ENCODE assay signal across 11 cellular contexts in genomic region chr1:26127235-26128163, GRCh38. TPM values are rescaled to one million over a fixed set of nuclear protein-coding genes. Genes with fewer than 3 reads are reported as not detected.
DNase-seq lines count a peak whose midpoint lies in the region; ATAC-seq and TF ChIP-seq lines count a peak whose summit lies in the region.
"Had no signal": no experiment of that assay in that cellular context is flagged by ENCODE, and none has a peak within 500 bp of the region (broad histone marks: within the 10 kb centered on the region; RNA-seq: fewer than 3 reads in every experiment).

No MANE protein-coding gene starts in this region.

- TF ChIP-seq CTCF in SU-DHL-6 (IDR thresholded peaks at IDR 0.05; ENCODE audit: insufficient read depth, low read length, poor library complexity, severe bottlenecking) (no peak), psoas muscle (IDR thresholded peaks at IDR 0.05) (no peak)

- H3K27me3 ChIP-seq in SU-DHL-6 (ENCODE audit: low read length) (no peaks in the 10 kb centered on the region), endocrine pancreas (ENCODE audit: control insufficient read depth, insufficient read depth, low read length) (no peaks in the 10 kb centered on the region), psoas muscle (ENCODE audit: insufficient read depth in 3 of 3, low read length in 2 of 3) (no peaks in the 10 kb centered on the region)
- no peaks in the 10 kb centered on the region for H3K27me3 ChIP-seq in effector memory CD4-positive, alpha-beta T cell (replicated peaks; ENCODE audit: control insufficient read depth, insufficient read depth, low read length, poor library complexity, severe bottlenecking)

- no peak overlapping the region for H3K4me3 ChIP-seq in SU-DHL-6 (ENCODE audit: insufficient read depth, low read length, poor library complexity, severe bottlenecking)
- H3K4me3 ChIP-seq in endocrine pancreas (ENCODE audit: control insufficient read depth, insufficient read depth, low read length), result peak overlapping the region; percentile 66
- peak overlapping the region; percentile 49 for H3K4me3 ChIP-seq in psoas muscle
- no peak overlapping the region for H3K4me3 ChIP-seq in effector memory CD4-positive, alpha-beta T cell (ENCODE audit: insufficient read depth, low read depth, low read length, poor library complexity, severe bottlenecking)

- H3K4me2 ChIP-seq in SU-DHL-6 (ENCODE audit: low read depth, low read length, poor library complexity, severe bottlenecking), result peak overlapping the region; percentile 60

- intact Hi-C loops in psoas muscle (cut with DNase I), result no loop called here

- H3F3A ChIP-seq in SU-DHL-6 (ENCODE audit: insufficient read depth), result peaks cover 14% of the 10 kb centered on the region

- DNase-seq in GF-D8 (lab: John Stamatoyannopoulos, UW) (peak; percentile 21), psoas muscle (no peak)
- DNase-seq in effector memory CD4-positive, alpha-beta T cell, result no peak
- DNase-seq in stimulated activated CD4-positive, alpha-beta T cell treated with anti-CD3 and anti-CD28 coated beads, Interleukin-4, amount 100 ng/mL, for 1 hour, result no peak
- DNase-seq: NCI-H2081 treated with DMSO at 0.1 percent for 48 hours had no signal

- 33 to 44% (median 35%) methylated on average over 13 of the region's 13 CpGs for WGBS in psoas muscle, 3 donors

- H3K4me1 ChIP-seq in endocrine pancreas (ENCODE audit: control insufficient read depth, insufficient read depth, low read length), result peaks cover 21% of the 10 kb centered on the region
- H3K4me1 ChIP-seq in psoas muscle, result peaks cover 47% of the 10 kb centered on the region
- peaks cover 18% of the 10 kb centered on the region for H3K4me1 ChIP-seq in effector memory CD4-positive, alpha-beta T cell (ENCODE audit: control insufficient read depth, insufficient read depth, low read length, poor library complexity, severe bottlenecking)

- H3K27ac ChIP-seq in SU-DHL-6 (ENCODE audit: low read depth, low read length) (no peak overlapping the region), psoas muscle (peak overlapping the region; percentile 76)
- no peak overlapping the region for H3K27ac ChIP-seq in effector memory CD4-positive, alpha-beta T cell (ENCODE audit: insufficient read depth, low read length, poor library complexity, severe bottlenecking)

- no peak overlapping the region for H3K9ac ChIP-seq in SU-DHL-6 (ENCODE audit: low read length)
- H3K9ac ChIP-seq in endocrine pancreas (ENCODE audit: control insufficient read depth, insufficient read depth, low read length), result no peak overlapping the region

- no peaks in the 10 kb centered on the region for H3K9me2 ChIP-seq in SU-DHL-6 (replicated peaks; ENCODE audit: insufficient read depth, low read length)

- ATAC-seq in psoas muscle, result peak; percentile 29 to 69 (median 56)
- no peak for ATAC-seq in HG02759 (IDR thresholded peaks at IDR 0.05; ENCODE audit: unreplicated experiment)
- no peak for ATAC-seq in GM18517 (IDR thresholded peaks at IDR 0.05; ENCODE audit: unreplicated experiment)
- ATAC-seq: WTC11 had no signal

- no peaks in the 10 kb centered on the region for H3K79me2 ChIP-seq in SU-DHL-6 (ENCODE audit: insufficient read depth, low read length)

- no peak overlapping the region for H2AFZ ChIP-seq in SU-DHL-6 (ENCODE audit: low read depth, low read length, severe bottlenecking)

- peaks cover 21% of the 10 kb centered on the region for H3K36me3 ChIP-seq in SU-DHL-6 (ENCODE audit: low read length)
- no peaks in the 10 kb centered on the region for H3K36me3 ChIP-seq in endocrine pancreas (ENCODE audit: control insufficient read depth, insufficient read depth, low read length)
- H3K36me3 ChIP-seq in psoas muscle (ENCODE audit: insufficient read depth in 1 of 2, low read depth in 1 of 2), result peaks cover 0 to under 1% of the 10 kb centered on the region in 2 donors
- H3K36me3 ChIP-seq in effector memory CD4-positive, alpha-beta T cell (ENCODE audit: control insufficient read depth, insufficient read depth, low read length), result no peaks in the 10 kb centered on the region

- no peaks in the 10 kb centered on the region for H4K20me1 ChIP-seq in SU-DHL-6 (ENCODE audit: low read depth, low read length)

- no peaks in the 10 kb centered on the region for H3K9me3 ChIP-seq in SU-DHL-6 (ENCODE audit: insufficient read depth, low read length)
- H3K9me3 ChIP-seq in endocrine pancreas (ENCODE audit: control insufficient read depth, low read length), result no peaks in the 10 kb centered on the region
- no peaks in the 10 kb centered on the region for H3K9me3 ChIP-seq in psoas muscle
- H3K9me3 ChIP-seq in effector memory CD4-positive, alpha-beta T cell (ENCODE audit: control insufficient read depth, low read length), result no peaks in the 10 kb centered on the region

RNA-seq across cellular contexts. Expression of gene PDIK1L, which starts 15.9 kb away (rescaled TPM):
- total RNA-seq in psoas muscle, result 1 to 10 TPM; 3.1 to 7.0 (median 5.3) TPM
- polyA plus RNA-seq in psoas muscle, result 1 to 10 TPM; 1.4 to 5.8 (median 2.4) TPM

RNA-seq across cellular contexts. Expression of gene FAM110D, which starts 31.4 kb away (rescaled TPM):
- 1 to 10 TPM; 1.2 to 2.9 (median 1.3) TPM for total RNA-seq in psoas muscle
- 1 to 10 TPM; 1.4 to 1.7 (median 1.7) TPM for polyA plus RNA-seq in psoas muscle

RNA-seq across cellular contexts. Expression of gene C1orf232, which starts 41.3 kb away (rescaled TPM):
- total RNA-seq in psoas muscle, result not detected
- polyA plus RNA-seq in psoas muscle, result not detected
- total RNA-seq: chondrocyte, WTC11 had no signal

RNA-seq across cellular contexts. Expression of gene ZNF593, which starts 42.2 kb away (rescaled TPM):
- total RNA-seq in psoas muscle, result 100 to 1,000 TPM in 1 of 4 donors, 10 to 100 TPM in 3; 75.2 to 116 (median 78.3) TPM
- polyA plus RNA-seq in psoas muscle, result 100 to 1,000 TPM in 2 of 3 donors, 10 to 100 TPM in 1; 65.7 to 236 (median 162) TPM

RNA-seq across cellular contexts. Expression of gene ZNF593OS, which starts 44.1 kb away (rescaled TPM):
- 1 to 10 TPM; 1.6 to 4.2 (median 2.9) TPM for total RNA-seq in psoas muscle
- polyA plus RNA-seq in psoas muscle, result under 1 TPM; 0.16 to 0.70 (median 0.44) TPM
- total RNA-seq: chondrocyte, WTC11 had no signal

Comparison
In these comparisons a context has a peak if more than half of its experiments do, and no peak if none do; other contexts are left out.
1. H3K4me3 ChIP-seq: peak in endocrine pancreas (single experiment) and psoas muscle (single experiment); none in SU-DHL-6 (single experiment) and effector memory CD4-positive, alpha-beta T cell (single experiment).
2. ATAC-seq: peak in psoas muscle (4 of 4); none in HG02759 (single experiment) and GM18517 (single experiment).